Comparison of ENCODE assay signal across 22 cellular contexts in the genomic region with DNA sequence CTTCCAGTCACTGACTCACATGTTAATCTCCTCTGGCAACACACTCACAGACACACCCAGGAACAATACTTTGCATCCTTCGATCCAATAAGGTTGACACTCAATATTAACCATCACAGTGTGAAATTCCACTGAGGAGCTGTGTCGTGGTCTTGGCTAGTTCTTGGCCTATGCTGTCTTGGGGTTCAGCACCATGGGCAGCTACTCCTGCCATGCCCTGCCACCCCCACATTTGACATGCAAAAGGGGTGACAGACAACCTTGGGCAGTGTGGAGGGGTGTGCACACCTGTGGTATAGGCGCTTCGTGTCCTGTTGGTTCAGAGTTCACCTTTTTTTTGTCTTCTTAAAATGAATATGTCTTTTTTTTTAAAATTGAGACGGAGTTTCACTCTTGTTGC. TPM values are rescaled to one million over a fixed set of nuclear protein-coding genes. Genes with fewer than 3 reads are reported as not detected.
DNase-seq lines count a peak whose midpoint lies in the region; ATAC-seq, FAIRE-seq and TF ChIP-seq lines count a peak whose summit lies in the region.
"Had no signal": no experiment of that assay in that cellular context is flagged by ENCODE, and none has a peak within 500 bp of the region (broad histone marks: within the 10 kb centered on the region; RNA-seq: fewer than 3 reads in every experiment).

No MANE protein-coding gene starts in this region.

- no peak overlapping the region for H2BK5ac ChIP-seq in H1 (ENCODE audit: low read depth, low read length)

- H3K36me3 Mint-ChIP-seq in activated naive CD4-positive, alpha-beta T cell treated with anti-CD3 and anti-CD28 coated beads, Interleukin-2, amount 10 ng/mL, durations not matched to agents 7 days and 5 days, result no peaks in the 10 kb centered on the region
- peaks cover 0 to 7% of the 10 kb centered on the region in 2 donors for H3K36me3 Mint-ChIP-seq in activated naive CD4-positive, alpha-beta T cell treated with anti-CD3 and anti-CD28 coated beads, Interleukin-2, amount 50 U/mL, for 72 hours

- H3K4me2 ChIP-seq in H1 (ENCODE audit: insufficient read depth in 1 of 2, low read depth in 2 of 2, low read length in 2 of 2), result no peak overlapping the region
- no peak overlapping the region for H3K4me2 ChIP-seq in osteoblast (ENCODE audit: insufficient read depth, low read length)
- H3K4me2 ChIP-seq: PC-9 had no signal

- TF ChIP-seq EP300 in H1 (IDR thresholded peaks at IDR 0.05; ENCODE audit: borderline replicate concordance in 1 of 2, low read depth in 2 of 2, low read length in 2 of 2), result no peak

- no peaks in the 10 kb centered on the region for H3K79me1 ChIP-seq in H1 (ENCODE audit: low read depth, low read length)

- H3K14ac ChIP-seq in H1 (ENCODE audit: insufficient read length), result no peak overlapping the region

- 89% methylated on average over 5 of the region's 5 CpGs; no CpG with 5 or more reads in 1 of the 2 experiments for WGBS in H1 (ENCODE audit: extremely low coverage in 1 of 2, insufficient coverage in 1 of 2, insufficient read length in 1 of 2, insufficient replicate concordance in 2 of 2, low coverage in 1 of 2, low lambda C conversion rate in 2 of 2, missing lambda C conversion rate in 1 of 2), 2 experiments

- H4K20me1 ChIP-seq in H1 (replicated peaks in 1 of 2; ENCODE audit: control insufficient read depth in 1 of 2, insufficient read depth in 2 of 2, low read length in 2 of 2) (peaks cover 0 to 2% of the 10 kb centered on the region in 2 experiments), osteoblast (ENCODE audit: insufficient read depth, low read length) (no peaks in the 10 kb centered on the region)

- H3K79me2 ChIP-seq in H1 (ENCODE audit: control insufficient read depth in 1 of 2, insufficient read depth in 2 of 2, low read length in 2 of 2), result no peaks in the 10 kb centered on the region
- no peaks in the 10 kb centered on the region for H3K79me2 ChIP-seq in osteoblast (ENCODE audit: insufficient read depth, low read length)

- H2BK12ac ChIP-seq in H1 (ENCODE audit: low read depth, low read length), result no peak overlapping the region

- no peak overlapping the region for H3K4me3 Mint-ChIP-seq in activated naive CD4-positive, alpha-beta T cell treated with anti-CD3 and anti-CD28 coated beads, Interleukin-2, amount 10 ng/mL, durations not matched to agents 7 days and 5 days
- H3K4me3 Mint-ChIP-seq: CD4-positive, alpha-beta memory T cell; H9; IgD-negative memory B cell had no signal

- H3K27ac Mint-ChIP-seq in activated naive CD4-positive, alpha-beta T cell treated with anti-CD3 and anti-CD28 coated beads, Interleukin-2, amount 10 ng/mL, durations not matched to agents 7 days and 5 days, result no peak overlapping the region
- no peak overlapping the region for H3K27ac Mint-ChIP-seq in activated naive CD4-positive, alpha-beta T cell treated with anti-CD3 and anti-CD28 coated beads, Interleukin-2, amount 50 U/mL, for 72 hours
- H3K27ac Mint-ChIP-seq: CD4-positive, alpha-beta memory T cell; H9 had no signal

- no peak overlapping the region for H3K9ac ChIP-seq in H1 (replicated peaks in 1 of 4; ENCODE audit: extremely low read depth in 1 of 4, low read depth in 3 of 4, low read length in 3 of 4)

- H2BK120ac ChIP-seq in H1 (replicated peaks; ENCODE audit: low read depth, low read length), result no peak overlapping the region

- H3K9me3 Mint-ChIP-seq in activated naive CD4-positive, alpha-beta T cell treated with anti-CD3 and anti-CD28 coated beads, Interleukin-2, amount 10 ng/mL, durations not matched to agents 7 days and 5 days, result peaks cover 1% of the 10 kb centered on the region
- H3K9me3 Mint-ChIP-seq in activated naive CD4-positive, alpha-beta T cell treated with anti-CD3 and anti-CD28 coated beads, Interleukin-2, amount 50 U/mL, for 72 hours, result no peaks in the 10 kb centered on the region
- H3K9me3 Mint-ChIP-seq: H9 had no signal

- no peak for TF ChIP-seq POLR2A in H1 (IDR thresholded peaks at IDR 0.05; ENCODE audit: control extremely low read depth in 1 of 2, low read depth in 2 of 2, low read length in 2 of 2)

- no peak overlapping the region for H4K5ac ChIP-seq in H1 (ENCODE audit: insufficient read length, low read depth, low read length)

- H3K56ac ChIP-seq in H1 (replicated peaks; ENCODE audit: insufficient read length, low read depth, low read length), result no peak overlapping the region

- H3K27ac ChIP-seq in H1 (ENCODE audit: low read depth, low read length) (no peak overlapping the region), osteoblast (ENCODE audit: low read depth, low read length) (no peak overlapping the region)
- H3K27ac ChIP-seq: PC-9, SJCRH30 had no signal

- TF ChIP-seq CTCF in H1 (IDR thresholded peaks at IDR 0.05; ENCODE audit: control extremely low read depth in 1 of 3, insufficient read depth in 1 of 3, low read depth in 1 of 3, low read length in 3 of 3), result no peak
- TF ChIP-seq CTCF in osteoblast (IDR thresholded peaks at IDR 0.05; ENCODE audit: extremely low read depth, low read depth, low read length), result no peak

- FAIRE-seq in H1 (lab: Jason Lieb, UNC), result no peak
- FAIRE-seq: GM12892, GM18507, HTR-8/SVneo had no signal

- H3K36me3 ChIP-seq in H1 (ENCODE audit: control insufficient read depth in 2 of 4, insufficient read depth in 4 of 4, low read length in 3 of 4) (no peaks in the 10 kb centered on the region), osteoblast (ENCODE audit: insufficient read depth, low read length) (no peaks in the 10 kb centered on the region)
- H3K36me3 ChIP-seq: SJCRH30 had no signal

- DNase-seq in activated naive CD4-positive, alpha-beta T cell treated with anti-CD3 and anti-CD28 coated beads, Interleukin-2, amount 10 ng/mL, durations not matched to agents 7 days and 5 days, result peak; percentile 29
- no peak for DNase-seq in activated naive CD4-positive, alpha-beta T cell treated with anti-CD3 and anti-CD28 coated beads, Interleukin-2, amount 50 U/mL, for 72 hours (ENCODE audit: low spot score in 2 of 2)
- DNase-seq in NCI-H69 (lab: John Stamatoyannopoulos, UW), result peak; percentile 20
- no peak for DNase-seq in H1 (ENCODE audit: low read depth in 1 of 2, low spot score in 2 of 2)
- peak; percentile 31 for DNase-seq in osteoblast (ENCODE audit: insufficient read length, low spot score, missing footprints)
- DNase-seq in Ammon's horn (ENCODE audit: low spot score), result no peak
- DNase-seq in activated effector memory CD4-positive, alpha-beta T cell treated with Interleukin-2 at 50 U/mL for 16 hours, result no peak
- DNase-seq: 8988T; CD4-positive, alpha-beta memory T cell; H9; NCI-H1105 treated with DMSO at 0.1 percent for 48 hours; NCI-H187; NCI-H226; NCI-H524; PC-9; SJCRH30 had no signal

- H2AFZ ChIP-seq in H1 (ENCODE audit: low read length) (no peak overlapping the region), osteoblast (ENCODE audit: low read length) (no peak overlapping the region)
- H2AFZ ChIP-seq: PC-9 had no signal

- no peak for ATAC-seq in activated naive CD4-positive, alpha-beta T cell treated with anti-CD3 and anti-CD28 coated beads, Interleukin-2, amount 50 U/mL, for 72 hours
- ATAC-seq in GM21423 (IDR thresholded peaks at IDR 0.05; ENCODE audit: unreplicated experiment), result no peak

- no peaks in the 10 kb centered on the region for H3K4me1 Mint-ChIP-seq in activated naive CD4-positive, alpha-beta T cell treated with anti-CD3 and anti-CD28 coated beads, Interleukin-2, amount 10 ng/mL, durations not matched to agents 7 days and 5 days
- H3K4me1 Mint-ChIP-seq: CD4-positive, alpha-beta memory T cell had no signal

- H3K4ac ChIP-seq in H1 (replicated peaks; ENCODE audit: insufficient read length, low read depth, low read length), result no peak overlapping the region

- no peak overlapping the region for H2BK20ac ChIP-seq in H1 (ENCODE audit: low read length)

- H3K23ac ChIP-seq in H1 (ENCODE audit: insufficient read length), result no peak overlapping the region

- H2AK5ac ChIP-seq in H1 (ENCODE audit: low read depth, low read length), result no peak overlapping the region

- H3K27me3 Mint-ChIP-seq in activated naive CD4-positive, alpha-beta T cell treated with anti-CD3 and anti-CD28 coated beads, Interleukin-2, amount 10 ng/mL, durations not matched to agents 7 days and 5 days, result no peaks in the 10 kb centered on the region
- H3K27me3 Mint-ChIP-seq: CD4-positive, alpha-beta memory T cell; IgD-negative memory B cell had no signal

- H4K8ac ChIP-seq in H1 (ENCODE audit: extremely low read depth, insufficient read depth, low read length), result no peak overlapping the region

- H3K18ac ChIP-seq in H1 (ENCODE audit: extremely low read depth, low read length), result no peak overlapping the region

- H3K23me2 ChIP-seq in H1 (ENCODE audit: low read depth, low read length), result no peaks in the 10 kb centered on the region

- no peak for TF ChIP-seq RAD21 in H1 (IDR thresholded peaks at IDR 0.05 in 1 of 2, conservative IDR thresholded peaks at IDR 0.05 in 1 of 2; ENCODE audit: low read depth in 2 of 2, low read length in 2 of 2)

- H3K4me3 ChIP-seq in H1 (ENCODE audit: extremely low read depth in 1 of 4, insufficient read depth in 2 of 4, low read depth in 3 of 4, low read length in 4 of 4) (no peak overlapping the region), osteoblast (ENCODE audit: insufficient read depth, low read length) (no peak overlapping the region)
- H3K4me3 ChIP-seq: PC-9, SJCRH30 had no signal

- no peak overlapping the region for H4K91ac ChIP-seq in H1 (replicated peaks; ENCODE audit: insufficient read length, low read length)

- H3K4me1 ChIP-seq in H1 (replicated peaks in 1 of 4; ENCODE audit: control insufficient read depth in 3 of 4, insufficient read depth in 4 of 4, low read length in 3 of 4), result no peaks in the 10 kb centered on the region
- H3K4me1 ChIP-seq in osteoblast (ENCODE audit: insufficient read depth, low read length), result no peaks in the 10 kb centered on the region
- H3K4me1 ChIP-seq: SJCRH30 had no signal

- H2BK15ac ChIP-seq in H1 (ENCODE audit: low read length), result no peak overlapping the region

- CTCF ChIA-PET in activated naive CD4-positive, alpha-beta T cell treated with anti-CD3 and anti-CD28 coated beads, Interleukin-2, amount 10 ng/mL, durations not matched to agents 7 days and 5 days (lab: Charles Lee), result no interaction called here
- CTCF ChIA-PET in H1 (lab: Charles Lee; ENCODE audit: partially characterized antibody), result interaction anchor here (0.6 to 1.9 kb wide), 7 partner anchors 10 to 167 kb away, joined by 3 to 7 read pairs (median 4); a partner anchor contains a TSS

- H3K27me3 ChIP-seq in H1 (replicated peaks in 1 of 4; ENCODE audit: control insufficient read depth in 3 of 4, extremely low read depth in 1 of 4, insufficient read depth in 3 of 4, low read length in 3 of 4) (no peaks in the 10 kb centered on the region), osteoblast (ENCODE audit: insufficient read depth, low read length) (no peaks in the 10 kb centered on the region)
- H3K27me3 ChIP-seq: SJCRH30 had no signal

- POLR2A ChIA-PET in H1 (lab: Charles Lee; ENCODE audit: partially characterized antibody), result no interaction called here

- no peaks in the 10 kb centered on the region for H3K9me3 ChIP-seq in H1 (ENCODE audit: insufficient read depth in 2 of 2, low read depth in 1 of 2, low read length in 1 of 2)
- no peaks in the 10 kb centered on the region for H3K9me3 ChIP-seq in osteoblast (ENCODE audit: low read depth, low read length)
- H3K9me3 ChIP-seq: SJCRH30 had no signal

RNA-seq across cellular contexts. Expression of a gene that starts 25.8 kb away (rescaled TPM):
- 1 to 10 TPM; 2.6 to 5.8 TPM for total RNA-seq in activated naive CD4-positive, alpha-beta T cell treated with anti-CD3 and anti-CD28 coated beads, Interleukin-2, amount 50 U/mL, for 72 hours
- total RNA-seq in H1 (2021; fragmentation: NEBNext Ultra II Directional; extraction: Animal tissue kit (Norgen Biotek cat#: 25700)), result 11.0 and 12.8 TPM in 2 replicates
- 5.9 and 6.2 TPM in 2 replicates for polyA plus RNA-seq in H1 (2011; rRNA removed)
- 10.0 TPM for polyA plus RNA-seq in H1 (2011; cell fraction: cytosol; rRNA removed)
- polyA plus RNA-seq in H1 (2011; cell fraction: nucleus; rRNA removed), result 24.0 TPM
- polyA plus RNA-seq in H1 (2012, experiment 1 of 2), result 10.8 to 15.1 TPM (median 13.2 TPM) in 4 replicates
- 1.4 TPM for polyA plus RNA-seq in H1 (2012, experiment 2 of 2)
- polyA plus RNA-seq in H1 (2013, experiment 1 of 2), result 11.1 TPM
- 8.7 TPM for polyA plus RNA-seq in H1 (2013, experiment 2 of 2)
- 13.1 and 23.8 TPM in 2 replicates for polyA minus RNA-seq in H1 (2011; rRNA and poly(A)+ RNA removed)
- polyA minus RNA-seq in H1 (2011; cell fraction: cytosol; rRNA and poly(A)+ RNA removed), result 12.9 TPM
- 22.4 TPM for polyA minus RNA-seq in H1 (2011; cell fraction: nucleus; rRNA and poly(A)+ RNA removed)
- 11.2 and 11.5 TPM in 2 replicates for total RNA-seq in osteoblast

RNA-seq across cellular contexts. Expression of a gene that starts 46.6 kb away (rescaled TPM):
- 10 to 100 TPM; 20.2 to 20.5 TPM for total RNA-seq in activated naive CD4-positive, alpha-beta T cell treated with anti-CD3 and anti-CD28 coated beads, Interleukin-2, amount 50 U/mL, for 72 hours
- 29.7 and 30.8 TPM in 2 replicates for total RNA-seq in H1 (2021; fragmentation: NEBNext Ultra II Directional; extraction: Animal tissue kit (Norgen Biotek cat#: 25700))
- 3.2 and 7.2 TPM in 2 replicates for polyA plus RNA-seq in H1 (2011; rRNA removed)
- 7.5 TPM for polyA plus RNA-seq in H1 (2011; cell fraction: cytosol; rRNA removed)
- 2.0 TPM for polyA plus RNA-seq in H1 (2011; cell fraction: nucleus; rRNA removed)
- 8.5 to 20.4 TPM (median 10.9 TPM) in 4 replicates for polyA plus RNA-seq in H1 (2012, experiment 1 of 2)
- 6.3 TPM for polyA plus RNA-seq in H1 (2012, experiment 2 of 2)
- polyA plus RNA-seq in H1 (2013, experiment 1 of 2), result 8.4 TPM
- polyA plus RNA-seq in H1 (2013, experiment 2 of 2), result 9.4 TPM
- polyA minus RNA-seq in H1 (2011; rRNA and poly(A)+ RNA removed), result 11.6 and 16.0 TPM in 2 replicates
- 8.2 TPM for polyA minus RNA-seq in H1 (2011; cell fraction: cytosol; rRNA and poly(A)+ RNA removed)
- 7.1 TPM for polyA minus RNA-seq in H1 (2011; cell fraction: nucleus; rRNA and poly(A)+ RNA removed)
- 3.3 and 4.7 TPM in 2 replicates for total RNA-seq in osteoblast
- total RNA-seq: PC-9 had no signal
- polyA plus RNA-seq: BJ had no signal

Comparison
In these comparisons a context has a peak if more than half of its experiments do, and no peak if none do; other contexts are left out.
1. DNase-seq: peak in activated naive CD4-positive, alpha-beta T cell treated with anti-CD3 and anti-CD28 coated beads, Interleukin-2, amount 10 ng/mL, durations not matched to agents 7 days and 5 days (single experiment), NCI-H69 (single experiment) and osteoblast (single experiment); none in activated naive CD4-positive, alpha-beta T cell treated with anti-CD3 and anti-CD28 coated beads, Interleukin-2, amount 50 U/mL, for 72 hours (0 of 2), H1 (0 of 2), Ammon's horn (single experiment) and activated effector memory CD4-positive, alpha-beta T cell treated with Interleukin-2 at 50 U/mL for 16 hours (single experiment).